9 cellular contexts compared by ENCODE assay signal in genomic region chr19:703651-704446, GRCh38. TPM values are rescaled to one million over a fixed set of nuclear protein-coding genes. Genes with fewer than 3 reads are reported as not detected.
DNase-seq lines count a peak whose midpoint lies in the region; ATAC-seq and TF ChIP-seq lines count a peak whose summit lies in the region.
"Had no signal": no experiment of that assay in that cellular context is flagged by ENCODE, and none has a peak within 500 bp of the region (broad histone marks: within the 10 kb centered on the region; RNA-seq: fewer than 3 reads in every experiment).

No MANE protein-coding gene starts in this region.

- TF ChIP-seq EP300 in tibial nerve (IDR thresholded peaks at IDR 0.05), result no peak

- CTCF ChIA-PET in activated CD8-positive, alpha-beta memory T cell treated with anti-CD3 and anti-CD28 coated beads, Interleukin-2, amount 10 ng/mL, durations not matched to agents 7 days and 5 days (lab: Charles Lee), result interaction anchor here (0.6 to 1.3 kb wide), 6 partner anchors 23 to 202 kb away, joined by 3 to 4 read pairs (median 3); no protein-coding TSS in a partner anchor

- H3K27me3 Mint-ChIP-seq in activated CD8-positive, alpha-beta memory T cell treated with anti-CD3 and anti-CD28 coated beads, Interleukin-2, amount 10 ng/mL, durations not matched to agents 7 days and 5 days, result peaks cover 16% of the 10 kb centered on the region
- peaks cover 13% of the 10 kb centered on the region for H3K27me3 Mint-ChIP-seq in neural crest cell (ENCODE audit: low read depth)
- no peaks in the 10 kb centered on the region for H3K27me3 Mint-ChIP-seq in chondrocyte (ENCODE audit: low read depth)

- no peaks in the 10 kb centered on the region for H3K36me3 Mint-ChIP-seq in activated CD8-positive, alpha-beta memory T cell treated with anti-CD3 and anti-CD28 coated beads, Interleukin-2, amount 10 ng/mL, durations not matched to agents 7 days and 5 days
- H3K36me3 Mint-ChIP-seq in neural crest cell (ENCODE audit: low read depth) (no peaks in the 10 kb centered on the region), chondrocyte (ENCODE audit: low read depth) (no peaks in the 10 kb centered on the region)

- H3K4me3 ChIP-seq in GM06990 (replicated peaks; ENCODE audit: low read depth, low read length) (no peak overlapping the region), epithelial cell of proximal tubule (ENCODE audit: low read depth, low read length) (peak overlapping the region; percentile 51), tibial nerve (peak overlapping the region in 1 of 4 donors; percentile 37)

- WGBS in tibial nerve, 2 donors, result 7 to 8% methylated on average over 25 to 46 of the region's 50 CpGs

- no peaks in the 10 kb centered on the region; the same call in 1 of the 2 replicates for H3K27me3 ChIP-seq in GM06990 (replicated peaks; ENCODE audit: control insufficient read depth, insufficient read depth, low read length)
- no peaks in the 10 kb centered on the region for H3K27me3 ChIP-seq in tibial nerve

- H3K9me3 Mint-ChIP-seq in activated CD8-positive, alpha-beta memory T cell treated with anti-CD3 and anti-CD28 coated beads, Interleukin-2, amount 10 ng/mL, durations not matched to agents 7 days and 5 days (ENCODE audit: low read depth), result no peaks in the 10 kb centered on the region
- H3K9me3 Mint-ChIP-seq in neural crest cell (no peaks in the 10 kb centered on the region), chondrocyte (ENCODE audit: low read depth) (no peaks in the 10 kb centered on the region)

- ATAC-seq in activated CD8-positive, alpha-beta memory T cell treated with anti-CD3 and anti-CD28 coated beads, Interleukin-2, amount 10 ng/mL, durations not matched to agents 7 days and 5 days, result peak; percentile 83

- TF ChIP-seq CTCF in GM06990 (IDR thresholded peaks at IDR 0.05; ENCODE audit: insufficient read depth, low read length, poor library complexity, severe bottlenecking) (no peak), epithelial cell of proximal tubule (conservative IDR thresholded peaks at IDR 0.05; ENCODE audit: low read depth, low read length) (no peak), neural crest cell (conservative IDR thresholded peaks at IDR 0.05) (no peak), tibial nerve (IDR thresholded peaks at IDR 0.05) (no peak), chondrocyte (IDR thresholded peaks at IDR 0.05) (no peak)

- peaks cover 0 to 23% (median 2%) of the 10 kb centered on the region in 4 donors for H3K4me1 ChIP-seq in tibial nerve

- no peak overlapping the region for H3K27ac Mint-ChIP-seq in activated CD8-positive, alpha-beta memory T cell treated with anti-CD3 and anti-CD28 coated beads, Interleukin-2, amount 10 ng/mL, durations not matched to agents 7 days and 5 days
- H3K27ac Mint-ChIP-seq in neural crest cell (ENCODE audit: unreplicated experiment) (no peak overlapping the region), chondrocyte (ENCODE audit: unreplicated experiment) (no peak overlapping the region)

- peak overlapping the region in 1 of 4 donors; percentile 26 for H3K27ac ChIP-seq in tibial nerve

- TF ChIP-seq POLR2A in tibial nerve (IDR thresholded peaks at IDR 0.05), result no peak

- H3K4me3 Mint-ChIP-seq in activated CD8-positive, alpha-beta memory T cell treated with anti-CD3 and anti-CD28 coated beads, Interleukin-2, amount 10 ng/mL, durations not matched to agents 7 days and 5 days, result peak overlapping the region; percentile 5
- H3K4me3 Mint-ChIP-seq in neural crest cell, result no peak overlapping the region
- no peak overlapping the region for H3K4me3 Mint-ChIP-seq in chondrocyte (ENCODE audit: unreplicated experiment)

- peaks cover 6% of the 10 kb centered on the region for H3K4me1 Mint-ChIP-seq in activated CD8-positive, alpha-beta memory T cell treated with anti-CD3 and anti-CD28 coated beads, Interleukin-2, amount 10 ng/mL, durations not matched to agents 7 days and 5 days
- H3K4me1 Mint-ChIP-seq in neural crest cell (no peaks in the 10 kb centered on the region), chondrocyte (ENCODE audit: low read depth) (peaks cover 13% of the 10 kb centered on the region)

- peak; percentile 56 for DNase-seq in GM06990 (ENCODE audit: extremely low read depth, insufficient read length)
- DNase-seq in NCI-H774 (lab: John Stamatoyannopoulos, UW), result peak; percentile 32
- peak; percentile 81 for DNase-seq in activated CD8-positive, alpha-beta memory T cell treated with anti-CD3 and anti-CD28 coated beads, Interleukin-2, amount 10 ng/mL, durations not matched to agents 7 days and 5 days
- no peak for DNase-seq in epithelial cell of proximal tubule (ENCODE audit: low read depth)
- DNase-seq in neural crest cell (ENCODE audit: low read depth, low spot score), result peak; percentile 72
- DNase-seq in tibial nerve (ENCODE audit: low spot score in 2 of 2), result peak; percentile 63 to 76
- no peak for DNase-seq in chondrocyte (ENCODE audit: low spot score)
- no peak for DNase-seq in DMS114 treated with DMSO at 0.1 percent for 48 hours (lab: John Stamatoyannopoulos, UW; ENCODE audit: unreplicated experiment)

- no peaks in the 10 kb centered on the region for H3K36me3 ChIP-seq in GM06990 (ENCODE audit: control insufficient read depth, insufficient read depth, low read length)
- H3K36me3 ChIP-seq in tibial nerve, result no peaks in the 10 kb centered on the region

- H3K9me3 ChIP-seq in tibial nerve, result no peaks in the 10 kb centered on the region

RNA-seq across cellular contexts. Expression of gene PALM, which starts 4.9 kb away (rescaled TPM):
- not detected for total RNA-seq in activated CD8-positive, alpha-beta memory T cell treated with anti-CD3 and anti-CD28 coated beads, Interleukin-2, amount 10 ng/mL, durations not matched to agents 7 days and 5 days
- total RNA-seq in epithelial cell of proximal tubule (3.2 and 17.1 TPM in 2 replicates), neural crest cell (45.1 and 52.1 TPM in 2 replicates), tibial nerve (100 to 1,000 TPM in 1 of 4 donors, 10 to 100 TPM in 3; 65.7 to 101 (median 98.0) TPM), chondrocyte (166 to 182 TPM (median 175 TPM) in 3 replicates)

RNA-seq across cellular contexts. Expression of gene PRSS57, which starts 8.6 kb away (rescaled TPM):
- total RNA-seq in activated CD8-positive, alpha-beta memory T cell treated with anti-CD3 and anti-CD28 coated beads, Interleukin-2, amount 10 ng/mL, durations not matched to agents 7 days and 5 days, result under 1 TPM in 1 of 2 experiments, not detected in 1; 0.59 TPM
- total RNA-seq in epithelial cell of proximal tubule (not detected in 2 replicates), neural crest cell (not detected in 2 replicates), tibial nerve (not detected), chondrocyte (not detected in 3 replicates)

RNA-seq across cellular contexts. Expression of gene FSTL3, which starts 27.7 kb away (rescaled TPM):
- total RNA-seq in activated CD8-positive, alpha-beta memory T cell treated with anti-CD3 and anti-CD28 coated beads, Interleukin-2, amount 10 ng/mL, durations not matched to agents 7 days and 5 days, result 1 to 10 TPM; 2.2 to 3.1 TPM
- total RNA-seq in epithelial cell of proximal tubule, result 199 and 483 TPM in 2 replicates
- 7.7 and 8.9 TPM in 2 replicates for total RNA-seq in neural crest cell
- 100 to 1,000 TPM; 582 to 977 (median 642) TPM for total RNA-seq in tibial nerve
- total RNA-seq in chondrocyte, result 267 to 316 TPM (median 312 TPM) in 3 replicates

RNA-seq across cellular contexts. Expression of gene RNF126, which starts 40.8 kb away (rescaled TPM):
- 10 to 100 TPM; 76.9 to 83.0 TPM for total RNA-seq in activated CD8-positive, alpha-beta memory T cell treated with anti-CD3 and anti-CD28 coated beads, Interleukin-2, amount 10 ng/mL, durations not matched to agents 7 days and 5 days
- total RNA-seq in epithelial cell of proximal tubule (102 and 161 TPM in 2 replicates), neural crest cell (50.6 and 55.9 TPM in 2 replicates), tibial nerve (10 to 100 TPM; 38.0 to 90.9 (median 55.3) TPM), chondrocyte (29.3 to 36.3 TPM (median 29.5 TPM) in 3 replicates)

RNA-seq across cellular contexts. Expression of gene MISP, which starts 47.1 kb away (rescaled TPM):
- total RNA-seq in activated CD8-positive, alpha-beta memory T cell treated with anti-CD3 and anti-CD28 coated beads, Interleukin-2, amount 10 ng/mL, durations not matched to agents 7 days and 5 days, result not detected
- total RNA-seq in epithelial cell of proximal tubule, result 25.2 and 41.5 TPM in 2 replicates
- total RNA-seq in neural crest cell, result 0.14 TPM in 1 of 2 replicates, not detected in the other
- total RNA-seq in tibial nerve, result under 1 TPM in 2 of 4 donors, not detected in 2; 0.20 to 0.30 TPM
- 1.5 to 2.2 TPM (median 1.6 TPM) in 3 replicates for total RNA-seq in chondrocyte
- total RNA-seq: pulmonary artery endothelial cell had no signal

Comparison
In these comparisons a context has a peak if more than half of its experiments do, and no peak if none do; other contexts are left out.
1. DNase-seq: peak in GM06990 (single experiment), NCI-H774 (single experiment), activated CD8-positive, alpha-beta memory T cell treated with anti-CD3 and anti-CD28 coated beads, Interleukin-2, amount 10 ng/mL, durations not matched to agents 7 days and 5 days (single experiment), neural crest cell (single experiment) and tibial nerve (2 of 2); none in epithelial cell of proximal tubule (single experiment), chondrocyte (single experiment) and DMS114 treated with DMSO at 0.1 percent for 48 hours (single experiment).
2. RNA of gene FSTL3, which starts 27.7 kb away (total RNA-seq): 582 to 977 TPM in tibial nerve, 199 to 483 TPM in epithelial cell of proximal tubule and 267 to 316 TPM in chondrocyte; 7.7 to 8.9 TPM in neural crest cell and 2.2 to 3.1 TPM in activated CD8-positive, alpha-beta memory T cell treated with anti-CD3 and anti-CD28 coated beads, Interleukin-2, amount 10 ng/mL, durations not matched to agents 7 days and 5 days; every median in the first group is over 10 times any median in the second.